ENCODE assay signal across 10 cellular contexts in the genomic region with DNA sequence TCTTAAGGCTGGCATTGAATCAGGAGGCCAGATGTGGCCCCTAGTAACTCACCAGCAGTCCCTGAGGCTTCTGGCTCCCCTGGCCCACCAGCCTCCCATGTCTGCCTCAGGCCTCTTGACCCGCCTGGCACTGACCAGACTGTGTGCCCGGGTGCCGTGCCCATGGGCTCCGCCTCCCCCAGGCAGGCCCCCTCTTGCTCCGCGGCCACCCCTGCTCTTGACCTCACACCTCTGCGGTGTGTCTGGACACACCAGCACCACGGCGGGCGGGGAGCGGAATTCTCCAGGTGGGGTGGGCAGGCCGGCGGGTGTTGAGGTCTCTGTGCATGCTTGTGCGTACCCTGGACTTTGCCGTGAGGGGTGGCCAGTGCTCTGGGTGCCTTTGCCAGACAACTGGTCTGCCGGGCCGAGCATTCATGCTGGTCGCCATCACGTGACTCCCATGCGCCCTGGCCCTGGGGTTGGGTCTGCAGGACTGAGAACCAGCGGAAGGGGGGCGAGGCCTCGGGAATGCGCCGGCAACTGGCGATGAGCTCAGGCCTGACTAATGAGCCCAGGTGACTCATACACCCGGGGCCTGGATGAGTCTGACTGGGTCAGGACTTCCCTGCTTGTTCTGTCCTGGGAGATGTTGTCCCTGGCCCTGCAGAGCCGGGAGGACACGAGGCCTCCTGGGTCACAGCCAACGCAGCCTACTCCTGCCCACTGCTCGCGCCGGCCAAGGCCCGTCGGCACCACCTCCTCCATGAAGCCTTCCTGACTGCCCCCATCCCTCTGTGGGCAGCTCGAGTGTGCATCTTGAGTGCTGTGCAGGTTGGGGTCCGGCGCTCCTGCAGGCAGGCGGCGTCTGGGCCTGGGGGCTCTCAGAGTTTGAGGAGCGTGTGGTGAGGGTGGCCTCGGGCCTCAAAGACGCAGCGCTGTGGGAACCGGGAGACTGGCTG. TPM values are rescaled to one million over a fixed set of nuclear protein-coding genes. Genes with fewer than 3 reads are reported as not detected.
A peak's percentile ranks its signal among the peaks of the same experiment; 100 is the strongest.
DNase-seq lines count a peak whose midpoint lies in the region; ATAC-seq, FAIRE-seq and TF ChIP-seq lines count a peak whose summit lies in the region.
"Had no signal": no experiment of that assay in that cellular context is flagged by ENCODE, and none has a peak within 500 bp of the region (broad histone marks: within the 10 kb centered on the region; RNA-seq: fewer than 3 reads in every experiment).

No MANE protein-coding gene starts in this region.

- in situ Hi-C loops in HepG2 (cut with HindIII; ENCODE audit: extremely low pct_ligation_motif_present, low pct_unique_long_range_greater_than_20kb): no loop called here

- H3K4me3 ChIP-seq in HepG2 (replicated peaks in 1 of 3; ENCODE audit: insufficient read depth in 1 of 3, low read depth in 2 of 3, low read length in 3 of 3): peak overlapping the region in 2 of 3 experiments; percentile 31 to 42; a peak in 1 of 6 replicates
- H3K4me3 ChIP-seq: BLaER1 had no signal

- H3K79me2 ChIP-seq in HepG2 (ENCODE audit: insufficient read depth, low read length): peaks cover 67% of the 10 kb centered on the region

- POLR2A ChIA-PET in HepG2 (lab: Yijun Ruan, JAX): interaction anchor here (0.6 to 8.9 kb wide), 15 partner anchors 10 to 140 kb away, joined by 3 to 210 read pairs (median 6); a partner anchor contains a TSS

- peak; percentile 36; the same call in 1 of the 2 replicates for TF ChIP-seq CTCF in HepG2 (CRISPR knock-in tag; IDR thresholded peaks at IDR 0.05)

- no TSS peak for BruUV-seq in HepG2 (replicated peaks; lab: Mats Ljungman, UMichigan)

- H4K20me1 ChIP-seq in HepG2 (ENCODE audit: insufficient read depth, low read length): peaks cover 18% of the 10 kb centered on the region; the same call in 1 of the 2 replicates
- H4K20me1 ChIP-seq: BLaER1 had no signal

- no peak overlapping the region for H2AFZ ChIP-seq in HepG2 (ENCODE audit: low read length)

- peak overlapping the region; percentile 59 for H3K4me2 ChIP-seq in HepG2 (ENCODE audit: low read depth, low read length)
- H3K4me2 ChIP-seq: BLaER1 had no signal

- DNase-seq in 8988T: peak; percentile 91
- peak; percentile 97 for DNase-seq in LHCN-M2 (ENCODE audit: low read depth)
- DNase-seq in dermis microvascular lymphatic vessel endothelial cell (ENCODE audit: low read depth in 2 of 2): peak; percentile 42 to 87
- DNase-seq in HepG2 (ENCODE audit: low spot score): peak; percentile 93
- no peak for DNase-seq in putamen (ENCODE audit: low spot score)
- no peak for DNase-seq in activated T-cell treated with anti-CD3 and anti-CD28 coated beads, Interleukin-2, amount 50 U/mL, for 48 hours
- DNase-seq in NCI-H1930 (lab: John Stamatoyannopoulos, UW): no peak
- DNase-seq: NCI-H748 treated with DMSO at 0.1 percent for 48 hours had no signal

- H3K27me3 ChIP-seq in HepG2 (ENCODE audit: control insufficient read depth in 1 of 2, insufficient read depth in 2 of 2, low read length in 2 of 2): no peaks in the 10 kb centered on the region
- H3K27me3 ChIP-seq: BLaER1 had no signal

- H3K36me3 ChIP-seq in HepG2 (replicated peaks in 1 of 2; ENCODE audit: control insufficient read depth in 1 of 2, insufficient read depth in 2 of 2, low read length in 2 of 2): peaks cover 3 to 4% of the 10 kb centered on the region in 2 experiments; a peak in 1 of 5 replicates
- H3K36me3 ChIP-seq: BLaER1 had no signal

- TF ChIP-seq POLR2A in HepG2 (IDR thresholded peaks at IDR 0.05; ENCODE audit: insufficient read depth in 1 of 2, low read depth in 2 of 2, low read length in 2 of 2): no peak

- WGBS in HepG2 (ENCODE audit: low lambda C conversion rate): 59% methylated on average over 16 of the region's 45 CpGs

- H3K27ac ChIP-seq in HepG2 (ENCODE audit: extremely low read length, insufficient read depth, low read length): peak overlapping the region; percentile 88
- H3K27ac ChIP-seq: BLaER1 had no signal

- peaks cover 94% of the 10 kb centered on the region for H3K4me1 ChIP-seq in HepG2 (ENCODE audit: insufficient read depth, low read length)
- H3K4me1 ChIP-seq: BLaER1 had no signal

- TF ChIP-seq EP300 in HepG2 (IDR thresholded peaks at IDR 0.05; ENCODE audit: low read depth in 2 of 2, low read length in 2 of 2) (peak in 1 of 2 experiments; percentile 64; a peak in 1 of 4 replicates), HepG2 (CRISPR knock-in tag; IDR thresholded peaks at IDR 0.05; ENCODE audit: borderline replicate concordance) (peak; percentile 73)

- FAIRE-seq in HepG2 (lab: Jason Lieb, UNC): peak; percentile 87

- no peaks in the 10 kb centered on the region for H3K9me3 ChIP-seq in HepG2 (ENCODE audit: low read length)
- H3K9me3 ChIP-seq: BLaER1 had no signal

- intact Hi-C loops in HepG2 (cut with micrococcal nuclease; ENCODE audit: unreplicated experiment): loop anchor here (1.0 kb wide), 1 partner anchor 120 kb away; no protein-coding TSS in a partner anchor

- ATAC-seq in HepG2: peak; percentile 67
- ATAC-seq in GM21367 (IDR thresholded peaks at IDR 0.05; ENCODE audit: unreplicated experiment): no peak

- H3K9ac ChIP-seq in HepG2 (ENCODE audit: insufficient read depth, low read depth, low read length): peak overlapping the region; percentile 60
- H3K9ac ChIP-seq: BLaER1 had no signal

- CTCF ChIA-PET in HepG2 (lab: Yijun Ruan, JAX; ENCODE audit: low intra/inter-chr PET ratio, low total read pairs): no interaction called here

- TF ChIP-seq RAD21 in HepG2 (CRISPR knock-in tag; IDR thresholded peaks at IDR 0.05): no peak

TF ChIP-seq in HepG2, 621 proteins besides CTCF, POLR2A, EP300 and RAD21 (continues in another document):
- TF ChIP-seq, protein P1, sequence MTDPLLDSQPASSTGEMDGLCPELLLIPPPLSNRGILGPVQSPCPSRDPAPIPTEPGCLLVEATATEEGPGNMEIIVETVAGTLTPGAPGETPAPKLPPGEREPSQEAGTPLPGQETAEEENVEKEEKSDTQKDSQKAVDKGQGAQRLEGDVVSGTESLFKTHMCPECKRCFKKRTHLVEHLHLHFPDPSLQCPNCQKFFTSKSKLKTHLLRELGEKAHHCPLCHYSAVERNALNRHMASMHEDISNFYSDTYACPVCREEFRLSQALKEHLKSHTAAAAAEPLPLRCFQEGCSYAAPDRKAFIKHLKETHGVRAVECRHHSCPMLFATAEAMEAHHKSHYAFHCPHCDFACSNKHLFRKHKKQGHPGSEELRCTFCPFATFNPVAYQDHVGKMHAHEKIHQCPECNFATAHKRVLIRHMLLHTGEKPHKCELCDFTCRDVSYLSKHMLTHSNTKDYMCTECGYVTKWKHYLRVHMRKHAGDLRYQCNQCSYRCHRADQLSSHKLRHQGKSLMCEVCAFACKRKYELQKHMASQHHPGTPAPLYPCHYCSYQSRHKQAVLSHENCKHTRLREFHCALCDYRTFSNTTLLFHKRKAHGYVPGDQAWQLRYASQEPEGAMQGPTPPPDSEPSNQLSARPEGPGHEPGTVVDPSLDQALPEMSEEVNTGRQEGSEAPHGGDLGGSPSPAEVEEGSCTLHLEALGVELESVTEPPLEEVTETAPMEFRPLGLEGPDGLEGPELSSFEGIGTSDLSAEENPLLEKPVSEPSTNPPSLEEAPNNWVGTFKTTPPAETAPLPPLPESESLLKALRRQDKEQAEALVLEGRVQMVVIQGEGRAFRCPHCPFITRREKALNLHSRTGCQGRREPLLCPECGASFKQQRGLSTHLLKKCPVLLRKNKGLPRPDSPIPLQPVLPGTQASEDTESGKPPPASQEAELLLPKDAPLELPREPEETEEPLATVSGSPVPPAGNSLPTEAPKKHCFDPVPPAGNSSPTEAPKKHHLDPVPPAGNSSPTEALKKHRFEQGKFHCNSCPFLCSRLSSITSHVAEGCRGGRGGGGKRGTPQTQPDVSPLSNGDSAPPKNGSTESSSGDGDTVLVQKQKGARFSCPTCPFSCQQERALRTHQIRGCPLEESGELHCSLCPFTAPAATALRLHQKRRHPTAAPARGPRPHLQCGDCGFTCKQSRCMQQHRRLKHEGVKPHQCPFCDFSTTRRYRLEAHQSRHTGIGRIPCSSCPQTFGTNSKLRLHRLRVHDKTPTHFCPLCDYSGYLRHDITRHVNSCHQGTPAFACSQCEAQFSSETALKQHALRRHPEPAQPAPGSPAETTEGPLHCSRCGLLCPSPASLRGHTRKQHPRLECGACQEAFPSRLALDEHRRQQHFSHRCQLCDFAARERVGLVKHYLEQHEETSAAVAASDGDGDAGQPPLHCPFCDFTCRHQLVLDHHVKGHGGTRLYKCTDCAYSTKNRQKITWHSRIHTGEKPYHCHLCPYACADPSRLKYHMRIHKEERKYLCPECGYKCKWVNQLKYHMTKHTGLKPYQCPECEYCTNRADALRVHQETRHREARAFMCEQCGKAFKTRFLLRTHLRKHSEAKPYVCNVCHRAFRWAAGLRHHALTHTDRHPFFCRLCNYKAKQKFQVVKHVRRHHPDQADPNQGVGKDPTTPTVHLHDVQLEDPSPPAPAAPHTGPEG (CRISPR knock-in tag; IDR thresholded peaks at IDR 0.05): peak; percentile 73; the same call in 1 of the 2 replicates
- no peak for TF ChIP-seq KAT2B (IDR thresholded peaks at IDR 0.05; ENCODE audit: borderline replicate concordance, low read depth, low read length)

RNA-seq across cellular contexts. Expression of a gene that starts 22.6 kb away (rescaled TPM):
- total RNA-seq in LHCN-M2 (2014; rRNA removed) (44.8 and 54.2 TPM in 2 replicates), dermis microvascular lymphatic vessel endothelial cell (170 and 295 TPM in 2 replicates), HepG2 (2016; rRNA removed; fragmentation: Illumina TruSeq; extraction: Trizol) (21.2 and 102 TPM in 2 replicates)
- 13.2 TPM for polyA plus RNA-seq in LHCN-M2 (2012)
- 5.5 and 5.6 TPM in 2 replicates for total RNA-seq in HepG2 (2016; cell fraction: cytosol; rRNA removed; fragmentation: Illumina TruSeq; extraction: Trizol; ENCODE audit: low read depth)
- total RNA-seq in HepG2 (2016; cell fraction: insoluble cytoplasmic fraction; rRNA removed; fragmentation: Illumina TruSeq; extraction: Trizol): 18.4 and 106 TPM in 2 replicates
- total RNA-seq in HepG2 (2016; cell fraction: membrane; rRNA removed; fragmentation: Illumina TruSeq; extraction: Trizol): 10.8 and 11.6 TPM in 2 replicates
- total RNA-seq in HepG2 (2016; cell fraction: nucleus; rRNA removed; fragmentation: Illumina TruSeq; extraction: Trizol): 122 and 150 TPM in 2 replicates
- 79.0 and 128 TPM in 2 replicates for polyA plus RNA-seq in HepG2 (2011; rRNA removed)
- 51.6 and 89.8 TPM in 2 replicates for polyA plus RNA-seq in HepG2 (2011; cell fraction: cytosol; rRNA removed)
- polyA plus RNA-seq in HepG2 (2011; cell fraction: nucleus; rRNA removed): 1,622 and 2,194 TPM in 2 replicates
- polyA plus RNA-seq in HepG2 (2012): 59.0 and 129 TPM in 2 replicates
- polyA plus RNA-seq in HepG2 (2016; cell fraction: cytosol; fragmentation: Illumina TruSeq; extraction: Trizol; ENCODE audit: low read depth): 4.3 and 4.4 TPM in 2 replicates
- 20.7 and 26.9 TPM in 2 replicates for polyA plus RNA-seq in HepG2 (2016; cell fraction: insoluble cytoplasmic fraction; fragmentation: Illumina TruSeq; extraction: Trizol; ENCODE audit: low read depth)
- 5.0 and 6.2 TPM in 2 replicates for polyA plus RNA-seq in HepG2 (2016; cell fraction: membrane; fragmentation: Illumina TruSeq; extraction: Trizol; ENCODE audit: low read depth)
- polyA plus RNA-seq in HepG2 (2016; cell fraction: nucleus; fragmentation: Illumina TruSeq; extraction: Trizol; ENCODE audit: insufficient read depth, low read depth): 308 and 331 TPM in 2 replicates
- polyA minus RNA-seq in HepG2 (2011; rRNA and poly(A)+ RNA removed; ENCODE audit: low replicate concordance): 0.09 and 44.3 TPM in 2 replicates
- polyA minus RNA-seq in HepG2 (2011; cell fraction: cytosol; rRNA and poly(A)+ RNA removed): 36.9 and 37.7 TPM in 2 replicates
- polyA minus RNA-seq in HepG2 (2011; cell fraction: nucleus; rRNA and poly(A)+ RNA removed): 46.7 and 51.1 TPM in 2 replicates

Comparison
In these comparisons a context has a peak if more than half of its experiments do, and no peak if none do; other contexts are left out.
1. DNase-seq: peak in 8988T (single experiment), LHCN-M2 (single experiment), dermis microvascular lymphatic vessel endothelial cell (2 of 2) and HepG2 (single experiment); none in putamen (single experiment), activated T-cell treated with anti-CD3 and anti-CD28 coated beads, Interleukin-2, amount 50 U/mL, for 48 hours (0 of 2) and NCI-H1930 (0 of 2).